30 cellular contexts compared by ENCODE assay signal in the genomic region with DNA sequence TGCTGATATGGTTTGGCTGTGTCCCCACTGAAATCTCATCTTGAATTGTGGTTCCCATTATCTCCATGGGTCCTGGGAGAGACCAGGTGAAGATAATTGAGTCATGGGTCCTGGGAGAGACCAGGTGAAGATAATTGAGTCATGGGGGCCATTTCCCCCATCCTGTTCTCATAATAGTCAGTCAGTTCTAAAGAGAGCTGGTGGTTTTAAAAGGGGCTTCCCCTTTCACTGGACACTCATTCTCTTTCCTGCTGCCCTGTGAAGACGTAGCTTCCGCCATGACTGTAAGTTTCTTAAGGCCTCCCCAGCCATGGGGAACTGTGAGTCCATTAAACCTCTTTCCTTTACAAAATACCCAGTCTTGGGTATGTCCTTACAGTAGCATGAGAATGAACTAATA.
"Had no signal": no experiment of that assay in that cellular context is flagged by ENCODE, and none has a peak within 500 bp of the region (broad histone marks: within the 10 kb centered on the region; RNA-seq: fewer than 3 reads in every experiment).

No MANE protein-coding gene starts in this region.

- H3K27ac ChIP-seq: colonic mucosa, epithelial cell of prostate, esophagus squamous epithelium, gastrocnemius medialis, heart left ventricle, hepatocyte, left lung, lower lobe of right lung had no signal

- H3K27me3 Mint-ChIP-seq: dendritic cell treated with granulocyte-macrophage colony-stimulating factor and Interleukin-4, amounts not matched to agents 40 ng/mL and 50 ng/mL, for 4 days had no signal

- H3K4me3 ChIP-seq: colonic mucosa, esophagus squamous epithelium, gastrocnemius medialis, heart left ventricle, hepatocyte, left lung, lower lobe of right lung had no signal

- H3K9me3 ChIP-seq: colonic mucosa, esophagus squamous epithelium, gastrocnemius medialis, heart left ventricle, left lung, lower lobe of right lung had no signal

- H3K36me3 Mint-ChIP-seq: memory B cell; naive thymus-derived CD4-positive, alpha-beta T cell; natural killer cell had no signal

- H2AFZ ChIP-seq: hepatocyte had no signal

- H3K9me3 Mint-ChIP-seq: dendritic cell treated with granulocyte-macrophage colony-stimulating factor and Interleukin-4, amounts not matched to agents 40 ng/mL and 50 ng/mL, for 4 days; endodermal cell had no signal

- H3K4me2 ChIP-seq: hepatocyte had no signal

- FAIRE-seq: endometrium, kidney had no signal

- H3K79me2 ChIP-seq: hepatocyte had no signal

- H3K4me3 Mint-ChIP-seq: dendritic cell treated with granulocyte-macrophage colony-stimulating factor and Interleukin-4, amounts not matched to agents 40 ng/mL and 50 ng/mL, for 4 days; effector memory CD8-positive, alpha-beta T cell; endodermal cell; immature natural killer cell; memory B cell; naive thymus-derived CD4-positive, alpha-beta T cell; natural killer cell had no signal

- DNase-seq: colonic mucosa; cortex of kidney; effector CD8-positive, alpha-beta T cell; effector memory CD8-positive, alpha-beta T cell; endodermal cell; erythroblast; esophagus squamous epithelium; foreskin fibroblast; foreskin melanocyte; gastrocnemius medialis; heart left ventricle; hypothalamus; immature natural killer cell; islet precursor cell; kidney; kidney glomerular epithelial cell; left cardiac atrium; left lung; left ventricle myocardium superior; lower lobe of right lung; mesendoderm; midbrain; naive thymus-derived CD4-positive, alpha-beta T cell; natural killer cell had no signal

- H3K36me3 ChIP-seq: colonic mucosa, esophagus squamous epithelium, gastrocnemius medialis, heart left ventricle, left lung, lower lobe of right lung had no signal

- H3K27ac Mint-ChIP-seq: dendritic cell treated with granulocyte-macrophage colony-stimulating factor and Interleukin-4, amounts not matched to agents 40 ng/mL and 50 ng/mL, for 4 days; effector memory CD8-positive, alpha-beta T cell; endodermal cell; immature natural killer cell; memory B cell; naive thymus-derived CD4-positive, alpha-beta T cell; natural killer cell had no signal

- H3K4me1 Mint-ChIP-seq: immature natural killer cell; memory B cell; naive thymus-derived CD4-positive, alpha-beta T cell; natural killer cell had no signal

- H3K4me1 ChIP-seq: colonic mucosa, esophagus squamous epithelium, gastrocnemius medialis, heart left ventricle, left lung, lower lobe of right lung had no signal

- ATAC-seq: effector memory CD8-positive, alpha-beta T cell; esophagus mucosa; gastrocnemius medialis; heart left ventricle; left cardiac atrium; left lung; left ventricle myocardium superior; lower lobe of right lung; naive thymus-derived CD4-positive, alpha-beta T cell; natural killer cell had no signal

- H3K27me3 ChIP-seq: colonic mucosa, gastrocnemius medialis, hepatocyte, left lung had no signal
